ENCODE assay signal across 8 cellular contexts in the genomic region with DNA sequence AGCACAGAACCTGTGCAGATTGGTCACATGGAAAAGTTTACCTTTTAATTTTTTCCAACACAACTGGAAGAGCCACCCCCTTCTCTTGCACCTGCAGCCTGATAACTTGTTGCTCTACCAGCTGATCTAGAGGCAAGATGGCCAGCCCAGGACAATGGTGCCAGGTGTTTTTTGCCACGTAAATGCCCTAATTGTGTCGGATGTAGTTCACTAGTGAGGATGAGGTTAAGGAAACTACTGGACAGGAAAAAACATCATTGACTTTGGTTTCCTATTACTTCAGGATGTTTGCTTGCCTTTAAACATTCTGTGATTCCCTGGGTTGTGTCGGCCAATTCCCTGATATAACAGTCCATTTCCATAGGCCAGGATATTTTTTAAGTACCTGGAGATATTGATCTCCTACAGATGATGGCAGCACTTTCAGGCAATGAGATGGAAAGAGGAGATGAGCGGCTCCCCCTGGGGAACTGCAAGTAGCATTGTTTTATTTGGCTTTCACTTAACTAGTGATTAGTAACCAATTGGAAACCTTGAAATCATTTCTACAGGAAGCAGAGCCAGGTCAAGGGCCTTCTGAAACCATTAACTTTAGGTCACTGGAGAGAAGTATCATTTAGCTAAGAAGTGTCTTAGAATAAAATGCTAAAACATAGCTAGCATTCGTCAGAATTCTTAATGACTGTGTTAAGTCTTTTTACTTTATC.
DNase-seq lines count a peak whose midpoint lies in the region; ATAC-seq and TF ChIP-seq lines count a peak whose summit lies in the region.

No MANE protein-coding gene starts in this region.

- no peaks in the 10 kb centered on the region for H3K9me3 ChIP-seq in vagina

- no peak for TF ChIP-seq POLR2A in vagina (IDR thresholded peaks at IDR 0.05)

- no peaks in the 10 kb centered on the region for H3K27me3 ChIP-seq in vagina

- TF ChIP-seq CTCF in AG09319 (IDR thresholded peaks at IDR 0.05; ENCODE audit: low read depth, low read length) (peak; percentile 7; the same call in 1 of the 2 replicates), fibroblast of mammary gland (conservative IDR thresholded peaks at IDR 0.05; ENCODE audit: control insufficient read depth, insufficient read depth, low read depth, low read length) (peak; percentile 29), vagina (IDR thresholded peaks at IDR 0.05) (no peak)

- intact Hi-C loops in vagina (cut with DNase I): no loop called here

- peak; percentile 89 for ATAC-seq in GM21423 (IDR thresholded peaks at IDR 0.05; ENCODE audit: unreplicated experiment)

- H3K27ac ChIP-seq in substantia nigra (ENCODE audit: low read depth, low read length, poor library complexity, severe bottlenecking) (no peak overlapping the region), vagina (no peak overlapping the region)

- no peaks in the 10 kb centered on the region for H3K36me3 ChIP-seq in vagina

- H3K4me1 ChIP-seq in vagina: no peaks in the 10 kb centered on the region

- no peak overlapping the region for H3K4me3 ChIP-seq in fibroblast of mammary gland (ENCODE audit: control insufficient read depth, low read depth, low read length)
- H3K4me3 ChIP-seq in vagina: no peak overlapping the region

- DNase-seq in AG09319 (ENCODE audit: extremely low read depth, low read depth): no peak
- DNase-seq in NCI-H1092 treated with DMSO at 0.1 percent for 48 hours (lab: John Stamatoyannopoulos, UW): peak; percentile 56
- peak; percentile 58 for DNase-seq in fibroblast of mammary gland (ENCODE audit: low read depth)
- DNase-seq in substantia nigra (lab: John Stamatoyannopoulos, UW): no peak
- no peak for DNase-seq in vagina (ENCODE audit: extremely low spot score in 2 of 2)
- DNase-seq in NCI-H2107 (lab: John Stamatoyannopoulos, UW): no peak
- no peak for DNase-seq in MV-4-11 (lab: John Stamatoyannopoulos, UW)

Comparison
In these comparisons a context has a peak if more than half of its experiments do, and no peak if none do; other contexts are left out.
1. DNase-seq: peak in NCI-H1092 treated with DMSO at 0.1 percent for 48 hours (single experiment) and fibroblast of mammary gland (single experiment); none in AG09319 (single experiment), substantia nigra (0 of 49), vagina (0 of 2), NCI-H2107 (single experiment) and MV-4-11 (single experiment).
2. CTCF ChIP-seq: peak in AG09319 (single experiment) and fibroblast of mammary gland (single experiment); none in vagina (0 of 3).